ENCODE assay signal across 1 cellular context in genomic region chr6:2988426-2989331, GRCh38.
A peak's percentile ranks its signal among the peaks of the same experiment; 100 is the strongest.
TF ChIP-seq lines count a peak whose summit lies in the region.

No MANE protein-coding gene starts in this region.

TF ChIP-seq in K562, 482 proteins besides CTCF, POLR2A, EP300 and RAD21 (continued from another document and continues in another):
- peak; percentile 97 for TF ChIP-seq ATF3 (IDR thresholded peaks at IDR 0.05)
- peak; percentile 89 for TF ChIP-seq ATF3 (CRISPR knock-in tag; conservative IDR thresholded peaks at IDR 0.05)
- TF ChIP-seq CBX3 (IDR thresholded peaks at IDR 0.05; ENCODE audit: borderline replicate concordance in 1 of 2, low read length in 2 of 2): no peak; a peak in 1 of 3 replicates
- TF ChIP-seq NCOA6 (IDR thresholded peaks at IDR 0.05): no peak
- peak; percentile 86; the same call in 1 of the 2 replicates for TF ChIP-seq ZNF12 (CRISPR knock-in tag; IDR thresholded peaks at IDR 0.05)
- TF ChIP-seq ATF7 (IDR thresholded peaks at IDR 0.05): peak; percentile 75
- no peak for TF ChIP-seq SMARCC2 (IDR thresholded peaks at IDR 0.05; ENCODE audit: low read depth)
- no peak for TF ChIP-seq HDAC6 (IDR thresholded peaks at IDR 0.05; ENCODE audit: low read depth, low read length)
- no peak for TF ChIP-seq TRIM24 (IDR thresholded peaks at IDR 0.05)
- TF ChIP-seq NFIC (IDR thresholded peaks at IDR 0.05): peak; percentile 41
- peak; percentile 29; the same call in 1 of the 2 replicates for TF ChIP-seq SMAD3 (CRISPR knock-in tag; conservative IDR thresholded peaks at IDR 0.05)
- no peak for TF ChIP-seq ID3 (CRISPR knock-in tag; IDR thresholded peaks at IDR 0.05)
- peak; percentile 81 for TF ChIP-seq ID3 (tag; IDR thresholded peaks at IDR 0.05)
- peak; percentile 84; the same call in 1 of the 2 replicates for TF ChIP-seq ERF (CRISPR knock-in tag; IDR thresholded peaks at IDR 0.05)
- TF ChIP-seq MLLT1 (IDR thresholded peaks at IDR 0.05): peak in 1 of 2 experiments; percentile 61; a peak in 2 of 4 replicates
- peak; percentile 71 for TF ChIP-seq RBM22 (IDR thresholded peaks at IDR 0.05; ENCODE audit: low read depth, low read length, poor library complexity, severe bottlenecking)
- peak; percentile 70 for TF ChIP-seq THAP12 (CRISPR knock-in tag; IDR thresholded peaks at IDR 0.05)
- TF ChIP-seq PHF20 (IDR thresholded peaks at IDR 0.05; ENCODE audit: partially characterized antibody): peak; percentile 55
- TF ChIP-seq, protein P1, sequence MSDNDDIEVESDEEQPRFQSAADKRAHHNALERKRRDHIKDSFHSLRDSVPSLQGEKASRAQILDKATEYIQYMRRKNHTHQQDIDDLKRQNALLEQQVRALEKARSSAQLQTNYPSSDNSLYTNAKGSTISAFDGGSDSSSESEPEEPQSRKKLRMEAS (CRISPR knock-in tag; IDR thresholded peaks at IDR 0.05): peak; percentile 73; the same call in 1 of the 2 replicates
- TF ChIP-seq ZFX (CRISPR knock-in tag; IDR thresholded peaks at IDR 0.05): peak; percentile 85
- no peak; the same call in 1 of the 2 replicates for TF ChIP-seq THRAP3 (IDR thresholded peaks at IDR 0.05; ENCODE audit: borderline replicate concordance)
- peak in 1 of 2 experiments; percentile 55; a peak in 1 of 4 replicates for TF ChIP-seq KDM1A (IDR thresholded peaks at IDR 0.05)
- no peak for TF ChIP-seq ZNF695 (CRISPR knock-in tag; IDR thresholded peaks at IDR 0.05)
- TF ChIP-seq NRF1 (conservative IDR thresholded peaks at IDR 0.05 in 1 of 2, IDR thresholded peaks at IDR 0.05 in 1 of 2): peak; percentile 86 to 89
- peak; percentile 99 for TF ChIP-seq PREB (CRISPR knock-in tag; IDR thresholded peaks at IDR 0.05)
- peak; percentile 62 for TF ChIP-seq RBM25 (IDR thresholded peaks at IDR 0.05; ENCODE audit: low read depth, low read length, severe bottlenecking)
- TF ChIP-seq ZNF184 (CRISPR knock-in tag; IDR thresholded peaks at IDR 0.05): no peak
- peak; percentile 50 for TF ChIP-seq XRCC5 (IDR thresholded peaks at IDR 0.05; ENCODE audit: low read depth, low read length)
- peak; percentile 27; the same call in 1 of the 2 replicates for TF ChIP-seq MECOM (CRISPR knock-in tag; IDR thresholded peaks at IDR 0.05)
- 0 out of 2 replicates have a peak, but pooled peaks have one; percentile 27 for TF ChIP-seq GTF2F1 (IDR thresholded peaks at IDR 0.05; ENCODE audit: low read depth, low read length)
- peak; percentile 38; the same call in 1 of the 2 replicates for TF ChIP-seq ZNF143 (CRISPR knock-in tag; IDR thresholded peaks at IDR 0.05)
- TF ChIP-seq NR3C1 (CRISPR knock-in tag; IDR thresholded peaks at IDR 0.05): peak; percentile 75
- TF ChIP-seq ETV6 (IDR thresholded peaks at IDR 0.05; ENCODE audit: borderline replicate concordance in 1 of 2, low read depth in 2 of 2, low read length in 1 of 2): 0 out of 4 replicates have a peak, but pooled peaks of 1 of the 2 experiments have one; percentile 54
- TF ChIP-seq ETV6 (CRISPR knock-in tag; IDR thresholded peaks at IDR 0.05; ENCODE audit: borderline replicate concordance): no peak
- TF ChIP-seq, protein P2, sequence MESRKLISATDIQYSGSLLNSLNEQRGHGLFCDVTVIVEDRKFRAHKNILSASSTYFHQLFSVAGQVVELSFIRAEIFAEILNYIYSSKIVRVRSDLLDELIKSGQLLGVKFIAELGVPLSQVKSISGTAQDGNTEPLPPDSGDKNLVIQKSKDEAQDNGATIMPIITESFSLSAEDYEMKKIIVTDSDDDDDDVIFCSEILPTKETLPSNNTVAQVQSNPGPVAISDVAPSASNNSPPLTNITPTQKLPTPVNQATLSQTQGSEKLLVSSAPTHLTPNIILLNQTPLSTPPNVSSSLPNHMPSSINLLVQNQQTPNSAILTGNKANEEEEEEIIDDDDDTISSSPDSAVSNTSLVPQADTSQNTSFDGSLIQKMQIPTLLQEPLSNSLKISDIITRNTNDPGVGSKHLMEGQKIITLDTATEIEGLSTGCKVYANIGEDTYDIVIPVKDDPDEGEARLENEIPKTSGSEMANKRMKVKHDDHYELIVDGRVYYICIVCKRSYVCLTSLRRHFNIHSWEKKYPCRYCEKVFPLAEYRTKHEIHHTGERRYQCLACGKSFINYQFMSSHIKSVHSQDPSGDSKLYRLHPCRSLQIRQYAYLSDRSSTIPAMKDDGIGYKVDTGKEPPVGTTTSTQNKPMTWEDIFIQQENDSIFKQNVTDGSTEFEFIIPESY (CRISPR knock-in tag; IDR thresholded peaks at IDR 0.05): peak; percentile 59
- TF ChIP-seq HES1 (IDR thresholded peaks at IDR 0.05; ENCODE audit: low read depth): no peak
- TF ChIP-seq, protein P3, sequence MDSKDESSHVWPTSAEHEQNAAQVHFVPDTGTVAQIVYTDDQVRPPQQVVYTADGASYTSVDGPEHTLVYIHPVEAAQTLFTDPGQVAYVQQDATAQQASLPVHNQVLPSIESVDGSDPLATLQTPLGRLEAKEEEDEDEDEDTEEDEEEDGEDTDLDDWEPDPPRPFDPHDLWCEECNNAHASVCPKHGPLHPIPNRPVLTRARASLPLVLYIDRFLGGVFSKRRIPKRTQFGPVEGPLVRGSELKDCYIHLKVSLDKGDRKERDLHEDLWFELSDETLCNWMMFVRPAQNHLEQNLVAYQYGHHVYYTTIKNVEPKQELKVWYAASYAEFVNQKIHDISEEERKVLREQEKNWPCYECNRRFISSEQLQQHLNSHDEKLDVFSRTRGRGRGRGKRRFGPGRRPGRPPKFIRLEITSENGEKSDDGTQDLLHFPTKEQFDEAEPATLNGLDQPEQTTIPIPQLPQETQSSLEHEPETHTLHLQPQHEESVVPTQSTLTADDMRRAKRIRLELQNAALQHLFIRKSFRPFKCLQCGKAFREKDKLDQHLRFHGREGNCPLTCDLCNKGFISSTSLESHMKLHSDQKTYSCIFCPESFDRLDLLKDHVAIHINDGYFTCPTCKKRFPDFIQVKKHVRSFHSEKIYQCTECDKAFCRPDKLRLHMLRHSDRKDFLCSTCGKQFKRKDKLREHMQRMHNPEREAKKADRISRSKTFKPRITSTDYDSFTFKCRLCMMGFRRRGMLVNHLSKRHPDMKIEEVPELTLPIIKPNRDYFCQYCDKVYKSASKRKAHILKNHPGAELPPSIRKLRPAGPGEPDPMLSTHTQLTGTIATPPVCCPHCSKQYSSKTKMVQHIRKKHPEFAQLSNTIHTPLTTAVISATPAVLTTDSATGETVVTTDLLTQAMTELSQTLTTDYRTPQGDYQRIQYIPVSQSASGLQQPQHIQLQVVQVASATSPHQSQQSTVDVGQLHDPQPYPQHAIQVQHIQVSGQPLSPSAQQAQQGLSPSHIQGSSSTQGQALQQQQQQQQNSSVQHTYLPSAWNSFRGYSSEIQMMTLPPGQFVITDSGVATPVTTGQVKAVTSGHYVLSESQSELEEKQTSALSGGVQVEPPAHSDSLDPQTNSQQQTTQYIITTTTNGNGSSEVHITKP (IDR thresholded peaks at IDR 0.05; ENCODE audit: partially characterized antibody): peak; percentile 93
- no peak for TF ChIP-seq MYBL2 (IDR thresholded peaks at IDR 0.05; ENCODE audit: low read depth)
- no peak for TF ChIP-seq MYBL2 (CRISPR knock-in tag; IDR thresholded peaks at IDR 0.05; ENCODE audit: borderline replicate concordance)
- peak; percentile 28; the same call in 1 of the 2 replicates for TF ChIP-seq PHB2 (IDR thresholded peaks at IDR 0.05; ENCODE audit: low read depth)
- TF ChIP-seq ZNF165 (CRISPR knock-in tag; IDR thresholded peaks at IDR 0.05; ENCODE audit: borderline replicate concordance): no peak
- peak; percentile 66 for TF ChIP-seq SIN3B (IDR thresholded peaks at IDR 0.05; ENCODE audit: low read depth)
- TF ChIP-seq FOXM1 (IDR thresholded peaks at IDR 0.05; ENCODE audit: low read depth): no peak
- TF ChIP-seq FOXM1 (CRISPR knock-in tag; IDR thresholded peaks at IDR 0.05; ENCODE audit: low read depth): peak; percentile 66; the same call in 1 of the 2 replicates
- TF ChIP-seq TSHZ1 (CRISPR knock-in tag; IDR thresholded peaks at IDR 0.05): no peak
